8 cellular contexts compared by ENCODE assay signal in the genomic region with DNA sequence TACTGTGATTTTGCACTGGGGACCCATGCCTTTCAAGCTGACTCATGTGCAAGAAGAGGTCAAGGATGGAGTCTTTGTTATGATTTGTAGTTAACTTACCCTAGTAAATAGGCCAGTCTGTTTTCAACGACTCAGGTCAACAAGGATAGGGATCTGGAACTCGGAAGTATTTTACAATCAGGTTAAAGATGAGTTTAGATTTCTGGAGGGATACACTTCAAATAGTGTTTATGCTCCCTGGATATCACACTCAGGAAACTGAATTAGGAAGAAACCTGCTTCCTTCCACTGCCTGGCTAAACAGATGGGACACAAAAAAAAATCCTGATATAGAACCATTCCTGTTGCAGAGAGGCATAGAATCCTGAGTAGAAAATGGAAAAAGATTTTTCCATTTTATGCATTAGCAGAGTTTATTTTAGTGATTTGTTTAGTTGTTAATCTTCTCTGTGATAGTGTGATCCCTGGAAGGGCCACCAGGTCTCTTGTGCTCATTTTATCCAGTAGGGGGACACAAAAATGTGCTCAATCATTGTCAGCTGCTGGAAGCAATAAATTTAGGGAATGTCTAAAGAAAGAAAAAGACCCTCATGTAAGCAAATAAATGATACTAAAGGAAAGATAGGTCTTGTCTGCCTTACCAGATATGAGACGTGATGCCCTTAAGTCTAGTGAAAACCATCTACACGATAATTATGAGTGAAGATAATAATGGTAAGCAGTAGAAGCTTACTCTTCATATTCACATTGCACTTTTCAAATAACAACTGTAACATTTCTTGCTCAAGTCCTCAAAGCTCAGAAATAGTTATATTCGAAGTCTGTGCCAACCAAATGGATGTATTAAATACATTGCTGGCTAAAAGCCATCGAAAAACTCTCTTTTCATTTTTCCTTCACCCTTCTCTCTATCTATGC.
A peak's percentile ranks its signal among the peaks of the same experiment; 100 is the strongest.
DNase-seq lines count a peak whose midpoint lies in the region; ATAC-seq, FAIRE-seq and TF ChIP-seq lines count a peak whose summit lies in the region.

No MANE protein-coding gene starts in this region.

- no peaks in the 10 kb centered on the region for H4K20me1 ChIP-seq in keratinocyte (ENCODE audit: control insufficient read depth, extremely low read depth, insufficient read depth, low read length)

- no peak for FAIRE-seq in keratinocyte (lab: Jason Lieb, UNC)

- no peaks in the 10 kb centered on the region for H3K9me3 Mint-ChIP-seq in activated naive CD8-positive, alpha-beta T cell treated with anti-CD3 and anti-CD28 coated beads for 36 hours
- H3K9me3 Mint-ChIP-seq in type B pancreatic cell, result no peaks in the 10 kb centered on the region

- H3K36me3 Mint-ChIP-seq in activated naive CD8-positive, alpha-beta T cell treated with anti-CD3 and anti-CD28 coated beads for 36 hours, result peaks cover 3% of the 10 kb centered on the region
- H3K36me3 Mint-ChIP-seq in type B pancreatic cell, result no peaks in the 10 kb centered on the region

- no peaks in the 10 kb centered on the region for H3K27me3 ChIP-seq in keratinocyte (ENCODE audit: control insufficient read depth, extremely low read depth, insufficient read depth, low read length)

- peaks cover 44% of the 10 kb centered on the region for H3K4me1 Mint-ChIP-seq in activated naive CD8-positive, alpha-beta T cell treated with anti-CD3 and anti-CD28 coated beads for 36 hours
- H3K4me1 Mint-ChIP-seq in type B pancreatic cell (ENCODE audit: unreplicated experiment), result peaks cover 87% of the 10 kb centered on the region

- no peak overlapping the region for H3K4me3 ChIP-seq in keratinocyte (ENCODE audit: control insufficient read depth in 2 of 3, extremely low read depth in 1 of 3, insufficient read depth in 2 of 3, low read depth in 1 of 3, low read length in 3 of 3)

- TF ChIP-seq CTCF in keratinocyte (optimal IDR thresholded peaks at IDR 0.05 in 1 of 3, IDR thresholded peaks at IDR 0.05 in 1 of 3, conservative IDR thresholded peaks at IDR 0.05 in 1 of 3; ENCODE audit: extremely low read depth in 1 of 3, insufficient read depth in 2 of 3, low read length in 3 of 3), result peak; percentile 27 to 33 (median 27)
- peak; percentile 80 for TF ChIP-seq CTCF in type B pancreatic cell (conservative IDR thresholded peaks at IDR 0.05)
- no peak for TF ChIP-seq CTCF in omental fat pad (IDR thresholded peaks at IDR 0.05)

- dilution Hi-C loops in keratinocyte (cut with MboI; ENCODE audit: extremely low pct_ligation_motif_present, low sequenced_read_pairs), result no loop called here

- no peak overlapping the region for H3K4me2 ChIP-seq in keratinocyte (ENCODE audit: control insufficient read depth, extremely low read depth, insufficient read depth, low read depth, low read length)

- H3K36me3 ChIP-seq in keratinocyte (ENCODE audit: control insufficient read depth in 2 of 2, extremely low read depth in 1 of 2, insufficient read depth in 2 of 2, low read length in 2 of 2), result no peaks in the 10 kb centered on the region

- H3K4me1 ChIP-seq in keratinocyte (ENCODE audit: control insufficient read depth, extremely low read depth, insufficient read depth, low read length), result no peaks in the 10 kb centered on the region

- ATAC-seq in omental fat pad (ENCODE audit: low FRiP score) (no peak), GM18861 (IDR thresholded peaks at IDR 0.05; ENCODE audit: unreplicated experiment) (no peak)

- no peak overlapping the region for H2AFZ ChIP-seq in keratinocyte (ENCODE audit: control insufficient read depth, low read length)

- H3K27ac Mint-ChIP-seq in activated naive CD8-positive, alpha-beta T cell treated with anti-CD3 and anti-CD28 coated beads for 36 hours, result peak overlapping the region; percentile 32
- peak overlapping the region; percentile 57 for H3K27ac Mint-ChIP-seq in type B pancreatic cell

- H3K4me3 Mint-ChIP-seq in activated naive CD8-positive, alpha-beta T cell treated with anti-CD3 and anti-CD28 coated beads for 36 hours, result no peak overlapping the region
- peak overlapping the region; percentile 61 for H3K4me3 Mint-ChIP-seq in type B pancreatic cell

- H3K79me2 ChIP-seq in keratinocyte (ENCODE audit: control insufficient read depth, insufficient read depth, low read length), result no peaks in the 10 kb centered on the region

- H3K9ac ChIP-seq in keratinocyte (ENCODE audit: control insufficient read depth, extremely low read depth, insufficient read depth, low read length), result no peak overlapping the region

- H3K27ac ChIP-seq in keratinocyte (ENCODE audit: control insufficient read depth, insufficient read depth, low read length), result no peak overlapping the region

- H3K9me3 ChIP-seq in keratinocyte (ENCODE audit: control insufficient read depth, low read depth, low read length), result no peaks in the 10 kb centered on the region

- no peaks in the 10 kb centered on the region for H3K27me3 Mint-ChIP-seq in activated naive CD8-positive, alpha-beta T cell treated with anti-CD3 and anti-CD28 coated beads for 36 hours
- H3K27me3 Mint-ChIP-seq in type B pancreatic cell, result no peaks in the 10 kb centered on the region

- no peaks in the 10 kb centered on the region for H3K9me1 ChIP-seq in keratinocyte (ENCODE audit: control insufficient read depth, extremely low read depth, insufficient read depth, low read length)

- DNase-seq in DMS53 (lab: John Stamatoyannopoulos, UW) (peak; percentile 80), NCI-H146 (lab: John Stamatoyannopoulos, UW) (peak; percentile 87), keratinocyte (ENCODE audit: low read depth, low spot score) (no peak), type B pancreatic cell (ENCODE audit: extremely low spot score, unreplicated experiment) (no peak), omental fat pad (ENCODE audit: low spot score) (no peak)
- DNase-seq in activated naive CD8-positive, alpha-beta T cell treated with anti-CD3 and anti-CD28 coated beads for 36 hours, result no peak
- no peak for DNase-seq in stimulated activated CD4-positive, alpha-beta T cell treated with anti-CD3 and anti-CD28 coated beads, Interleukin-4, amount 100 ng/mL, for 4 hours

Comparison
In these comparisons a context has a peak if more than half of its experiments do, and no peak if none do; other contexts are left out.
1. DNase-seq: peak in DMS53 (single experiment) and NCI-H146 (single experiment); none in activated naive CD8-positive, alpha-beta T cell treated with anti-CD3 and anti-CD28 coated beads for 36 hours (single experiment), keratinocyte (single experiment), type B pancreatic cell (single experiment), omental fat pad (single experiment) and stimulated activated CD4-positive, alpha-beta T cell treated with anti-CD3 and anti-CD28 coated beads, Interleukin-4, amount 100 ng/mL, for 4 hours (0 of 2).
2. CTCF ChIP-seq: peak in keratinocyte (3 of 3) and type B pancreatic cell (single experiment); none in omental fat pad (0 of 3).